Comparison of ENCODE assay signal across 22 cellular contexts in genomic region chr2:120599064-120599463, GRCh38.
"Had no signal": no experiment of that assay in that cellular context is flagged by ENCODE, and none has a peak within 500 bp of the region (broad histone marks: within the 10 kb centered on the region; RNA-seq: fewer than 3 reads in every experiment).

No MANE protein-coding gene starts in this region.

- H3K27me3 ChIP-seq: dorsolateral prefrontal cortex, gastrocnemius medialis, stomach, testis, vagina had no signal

- ATAC-seq: activated CD8-positive, alpha-beta T cell treated with anti-CD3 and anti-CD28 coated beads for 36 hours; activated T-cell treated with anti-CD3 and anti-CD28 coated beads, Interleukin-2, amount 50 U/mL, for 4 hours; gastrocnemius medialis; heart left ventricle; natural killer cell; right cardiac atrium; WTC11 had no signal

- H3K4me1 Mint-ChIP-seq: natural killer cell had no signal

- DNase-seq: activated CD4-positive, alpha-beta T cell treated with anti-CD3 and anti-CD28 coated beads for 48 hours; activated CD8-positive, alpha-beta T cell treated with anti-CD3 and anti-CD28 coated beads for 36 hours; activated effector memory CD4-positive, alpha-beta T cell treated with Interleukin-2 at 50 U/mL for 16 hours; activated naive CD4-positive, alpha-beta T cell treated with anti-CD3 and anti-CD28 coated beads, Interleukin-2, amount 50 U/mL, for 16 hours; activated T-cell treated with anti-CD3 and anti-CD28 coated beads, Interleukin-2, amount 50 U/mL, for 4 hours; dorsolateral prefrontal cortex; erythroblast; gastrocnemius medialis; mesendoderm; natural killer cell; occipital lobe; stomach; testis had no signal

- H3K4me3 ChIP-seq: cardiac muscle cell, dorsolateral prefrontal cortex, gastrocnemius medialis, heart left ventricle, left ventricle myocardium inferior, prostate gland, smooth muscle cell, stomach, testis, vagina had no signal

- H3K27ac ChIP-seq: cardiac muscle cell, left ventricle myocardium inferior, prostate gland, stomach, testis, vagina had no signal

- H3K4me3 Mint-ChIP-seq: activated CD8-positive, alpha-beta T cell treated with anti-CD3 and anti-CD28 coated beads for 36 hours; activated T-cell treated with anti-CD3 and anti-CD28 coated beads, Interleukin-2, amount 50 U/mL, for 4 hours; natural killer cell; T-helper 1 cell treated with Interleukin-12 subunit alpha and Interleukin-12 subunit beta and Interleukin-4 antibody, amounts not matched to agents 30 μg/mL and 1 μg/mL, for 36 hours; WTC11 had no signal

- H3K9me3 Mint-ChIP-seq: activated CD8-positive, alpha-beta T cell treated with anti-CD3 and anti-CD28 coated beads for 36 hours; activated T-cell treated with anti-CD3 and anti-CD28 coated beads, Interleukin-2, amount 50 U/mL, for 4 hours; natural killer cell; T-helper 1 cell treated with Interleukin-12 subunit alpha and Interleukin-12 subunit beta and Interleukin-4 antibody, amounts not matched to agents 30 μg/mL and 1 μg/mL, for 36 hours; WTC11 had no signal

- H3K9me3 ChIP-seq: gastrocnemius medialis, heart left ventricle, left ventricle myocardium inferior, prostate gland, stomach, testis, vagina had no signal

- H3K36me3 ChIP-seq: cardiac muscle cell, gastrocnemius medialis, heart left ventricle, left ventricle myocardium inferior, prostate gland, stomach, vagina had no signal

- H3K27ac Mint-ChIP-seq: activated CD8-positive, alpha-beta T cell treated with anti-CD3 and anti-CD28 coated beads for 36 hours; natural killer cell; T-helper 1 cell treated with Interleukin-12 subunit alpha and Interleukin-12 subunit beta and Interleukin-4 antibody, amounts not matched to agents 30 μg/mL and 1 μg/mL, for 36 hours; WTC11 had no signal

- H3K36me3 Mint-ChIP-seq: natural killer cell, WTC11 had no signal
